In the genomic region with DNA sequence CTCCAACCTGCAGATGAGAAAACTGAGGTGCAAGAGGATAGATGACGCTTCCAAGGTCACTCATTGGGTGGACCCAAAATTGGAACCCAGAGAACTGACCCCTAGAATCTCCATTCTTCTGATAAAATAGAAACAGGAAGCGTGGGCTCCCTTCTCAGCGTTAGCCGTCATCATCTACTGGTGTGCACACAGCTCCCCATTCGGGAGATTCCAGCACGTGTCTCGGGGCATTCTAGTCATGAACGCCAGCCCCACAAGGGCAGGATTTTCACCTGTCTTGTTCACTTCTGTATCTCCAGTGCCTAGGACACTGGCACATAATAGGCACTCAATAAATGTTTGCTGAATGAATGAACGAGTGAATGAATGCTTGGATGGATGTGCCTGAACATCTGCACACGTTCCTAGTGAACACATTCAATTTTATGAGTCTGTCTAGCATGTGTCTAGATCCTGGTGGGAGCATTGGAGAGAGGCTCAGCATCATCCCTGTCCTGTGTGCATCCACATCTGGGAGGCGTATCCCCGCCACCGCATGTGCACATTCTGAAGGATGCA, we compare ENCODE assay signal across 1 cellular context.
TF ChIP-seq lines count a peak whose summit lies in the region.

No MANE protein-coding gene starts in this region.

TF ChIP-seq in GM12891, 5 proteins besides CTCF, POLR2A, EP300 and RAD21:
- no peak for TF ChIP-seq POU2F2 (IDR thresholded peaks at IDR 0.05; ENCODE audit: low read depth, low read length)
- TF ChIP-seq POLR2AphosphoS5 (IDR thresholded peaks at IDR 0.05; ENCODE audit: low read depth, low read length), result no peak
- no peak for TF ChIP-seq TAF1 (IDR thresholded peaks at IDR 0.05; ENCODE audit: low read depth, low read length)
- no peak for TF ChIP-seq SPI1 (IDR thresholded peaks at IDR 0.05; ENCODE audit: low read depth, low read length)
- no peak for TF ChIP-seq PAX5 (IDR thresholded peaks at IDR 0.05; ENCODE audit: insufficient read depth, low read length, severe bottlenecking)
